In genomic region chr1:25435315-25436103, GRCh38 we compare ENCODE assay signal across 11 cellular contexts. TPM values are rescaled to one million over a fixed set of nuclear protein-coding genes. Genes with fewer than 3 reads are reported as not detected.
DNase-seq lines count a peak whose midpoint lies in the region; ATAC-seq and TF ChIP-seq lines count a peak whose summit lies in the region.
"Had no signal": no experiment of that assay in that cellular context is flagged by ENCODE, and none has a peak within 500 bp of the region (broad histone marks: within the 10 kb centered on the region; RNA-seq: fewer than 3 reads in every experiment).

No MANE protein-coding gene starts in this region.

- no peaks in the 10 kb centered on the region for H3K9me3 Mint-ChIP-seq in HFFc6
- no peaks in the 10 kb centered on the region for H3K9me3 Mint-ChIP-seq in activated naive CD4-positive, alpha-beta T cell treated with anti-CD3 and anti-CD28 coated beads, Interleukin-2, amount 50 U/mL, for 72 hours

- H3K36me3 ChIP-seq in mesendoderm (ENCODE audit: control insufficient read depth, insufficient read depth, low read length) = no peaks in the 10 kb centered on the region

- H2BK15ac ChIP-seq in mesendoderm (replicated peaks; ENCODE audit: low read depth) = no peak overlapping the region

- no peak overlapping the region for H3K27ac ChIP-seq in mesendoderm (ENCODE audit: low read depth, low read length)

- H3K23ac ChIP-seq in mesendoderm (ENCODE audit: low read length) = no peak overlapping the region

- H3K4me3 ChIP-seq in AG10803 (ENCODE audit: low read length) (no peak overlapping the region), mesendoderm (ENCODE audit: low read length) (no peak overlapping the region)

- peaks cover 12% of the 10 kb centered on the region for H3K79me1 ChIP-seq in mesendoderm (ENCODE audit: low read length)

- H4K5ac ChIP-seq in mesendoderm (ENCODE audit: low read length) = no peak overlapping the region

- no peak overlapping the region for H3K9ac ChIP-seq in mesendoderm (ENCODE audit: low read length)

- WGBS in mesendoderm (ENCODE audit: extremely low coverage, insufficient coverage, low lambda C conversion rate) = no CpG with 5 or more reads among the region's 4 CpGs

- H3K36me3 Mint-ChIP-seq in HFFc6 (ENCODE audit: low read depth) = no peaks in the 10 kb centered on the region; the same call in 1 of the 2 replicates
- peaks cover 0 to 2% of the 10 kb centered on the region in 2 donors for H3K36me3 Mint-ChIP-seq in activated naive CD4-positive, alpha-beta T cell treated with anti-CD3 and anti-CD28 coated beads, Interleukin-2, amount 50 U/mL, for 72 hours

- H2BK120ac ChIP-seq in mesendoderm (ENCODE audit: low read depth, low read length) = no peak overlapping the region

- peaks cover 54% of the 10 kb centered on the region for H3K4me1 Mint-ChIP-seq in HFFc6 (ENCODE audit: low read depth)

- no peak overlapping the region for H4K8ac ChIP-seq in mesendoderm (ENCODE audit: low read depth, low read length)

- TF ChIP-seq CTCF in AG10803 (conservative IDR thresholded peaks at IDR 0.05; ENCODE audit: low read length) = no peak
- TF ChIP-seq CTCF in HFFc6 (IDR thresholded peaks at IDR 0.05) = no peak

- no peaks in the 10 kb centered on the region for H3K27me3 ChIP-seq in mesendoderm (ENCODE audit: insufficient read depth, low read length, poor library complexity)

- no peak overlapping the region for H3K4me2 ChIP-seq in mesendoderm (ENCODE audit: low read length)

- no peaks in the 10 kb centered on the region for H3K27me3 Mint-ChIP-seq in HFFc6 (ENCODE audit: insufficient read depth)

- no peak overlapping the region for H2BK5ac ChIP-seq in mesendoderm (ENCODE audit: low read length)

- DNase-seq in AG10803 (ENCODE audit: low read depth) (peak; percentile 33), HFFc6 (no peak), mesendoderm (no peak), activated gamma-delta T cell (lab: John Stamatoyannopoulos, UW) (no peak), foreskin melanocyte (no peak), NCI-H2196 treated with DMSO at 0.1 percent for 48 hours (lab: John Stamatoyannopoulos, UW; ENCODE audit: unreplicated experiment) (no peak)
- no peak for DNase-seq in activated naive CD4-positive, alpha-beta T cell treated with anti-CD3 and anti-CD28 coated beads, Interleukin-2, amount 50 U/mL, for 72 hours (ENCODE audit: low spot score in 2 of 2)
- DNase-seq: activated CD4-positive, alpha-beta T cell treated with anti-CD3 and anti-CD28 coated beads, Interleukin-2, amount 50 U/mL, for 1 hour; GOT3; NCI-H1105 treated with DMSO at 0.1 percent for 48 hours had no signal

- peak overlapping the region; percentile 36 for H3K4ac ChIP-seq in mesendoderm (ENCODE audit: low read depth, low read length)

- H2AK5ac ChIP-seq in mesendoderm (ENCODE audit: low read length) = no peak overlapping the region

- peak overlapping the region; percentile 73 for H3K4me3 Mint-ChIP-seq in HFFc6

- H3K18ac ChIP-seq in mesendoderm (ENCODE audit: low read length) = no peak overlapping the region

- peaks cover 35% of the 10 kb centered on the region for H3K79me2 ChIP-seq in mesendoderm (ENCODE audit: control insufficient read depth, insufficient read depth, low read length)

- ATAC-seq in activated naive CD4-positive, alpha-beta T cell treated with anti-CD3 and anti-CD28 coated beads, Interleukin-2, amount 50 U/mL, for 72 hours = peak; percentile 34 to 71
- ATAC-seq in GM18511 (IDR thresholded peaks at IDR 0.05; ENCODE audit: unreplicated experiment) = no peak

- no peak overlapping the region for H3K56ac ChIP-seq in mesendoderm (ENCODE audit: low read length)

- H3K27ac Mint-ChIP-seq in HFFc6 = peak overlapping the region; percentile 62
- peak overlapping the region; percentile 6 to 80 for H3K27ac Mint-ChIP-seq in activated naive CD4-positive, alpha-beta T cell treated with anti-CD3 and anti-CD28 coated beads, Interleukin-2, amount 50 U/mL, for 72 hours

- H3K4me1 ChIP-seq in mesendoderm (ENCODE audit: control insufficient read depth, low read depth, low read length) = no peaks in the 10 kb centered on the region

RNA-seq across cellular contexts. Expression of gene MACO1, which starts 4.8 kb away (rescaled TPM):
- total RNA-seq in HFFc6 (2021; fragmentation: NEBNext Ultra II Directional; extraction: Animal tissue kit (Norgen Biotek cat#: 25700)) = 10 to 100 TPM; 13.7 to 15.1 (median 14.4) TPM
- 10 to 100 TPM; 14.3 to 19.7 TPM for total RNA-seq in activated naive CD4-positive, alpha-beta T cell treated with anti-CD3 and anti-CD28 coated beads, Interleukin-2, amount 50 U/mL, for 72 hours
- 25.9 TPM for polyA plus RNA-seq in mesendoderm (2013, experiment 1 of 2)
- polyA plus RNA-seq in mesendoderm (2013, experiment 2 of 2) = 26.2 TPM

RNA-seq across cellular contexts. Expression of gene RHCE, which starts 14.9 kb away (rescaled TPM):
- 1 to 10 TPM in 1 of 6 experiments, under 1 TPM in 5; 0.45 to 1.2 (median 0.54) TPM for total RNA-seq in HFFc6 (2021; fragmentation: NEBNext Ultra II Directional; extraction: Animal tissue kit (Norgen Biotek cat#: 25700))
- under 1 TPM in 1 of 2 donors, not detected in 1; 0.64 TPM for total RNA-seq in activated naive CD4-positive, alpha-beta T cell treated with anti-CD3 and anti-CD28 coated beads, Interleukin-2, amount 50 U/mL, for 72 hours
- polyA plus RNA-seq in mesendoderm (2013, experiment 1 of 2) = 0.11 TPM
- polyA plus RNA-seq in mesendoderm (2013, experiment 2 of 2) = 0.08 TPM
